In the genomic region with DNA sequence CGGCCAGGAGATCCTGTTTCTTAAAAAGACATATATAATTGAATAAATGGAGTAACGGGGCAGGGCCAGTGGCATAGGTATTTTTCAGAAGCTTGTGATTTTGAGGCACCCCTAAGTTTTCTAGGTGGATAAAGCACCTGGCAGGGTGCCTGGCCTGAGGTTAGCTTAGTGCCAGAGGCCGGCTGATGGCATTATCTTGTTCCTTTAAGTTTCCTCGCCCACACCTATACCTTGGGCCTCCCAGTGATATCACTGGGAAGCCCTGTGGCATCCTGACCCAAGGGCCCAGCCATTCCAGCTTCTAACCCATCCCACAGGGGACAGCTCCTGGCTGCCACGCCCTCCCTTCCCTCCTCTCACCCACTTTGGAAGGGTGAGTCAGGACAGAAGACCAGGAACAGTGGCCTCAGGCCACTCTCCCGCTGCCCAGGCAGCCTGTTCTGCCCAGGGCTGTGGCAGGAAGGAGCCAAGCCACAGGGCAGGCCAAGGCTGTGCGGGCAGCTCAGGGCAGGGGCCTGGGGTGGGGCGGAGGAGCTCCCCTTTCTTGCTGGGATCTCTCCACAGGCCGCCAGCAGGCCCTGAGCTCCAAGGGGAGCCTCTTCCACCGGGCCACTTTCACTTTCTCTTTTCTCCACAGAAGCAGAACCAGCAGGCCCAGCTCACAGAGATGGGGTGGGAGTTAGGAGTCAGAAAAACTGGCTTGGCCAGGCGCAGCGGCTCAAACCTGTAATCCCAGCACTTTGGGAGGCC, we compare ENCODE assay signal across 8 cellular contexts.
A peak's percentile ranks its signal among the peaks of the same experiment; 100 is the strongest.
DNase-seq lines count a peak whose midpoint lies in the region; ATAC-seq and TF ChIP-seq lines count a peak whose summit lies in the region.

No MANE protein-coding gene starts in this region.

- no peaks in the 10 kb centered on the region for H3K36me3 Mint-ChIP-seq in natural killer cell

- H3K9me3 Mint-ChIP-seq in natural killer cell = no peaks in the 10 kb centered on the region

- peaks cover 28 to 48% of the 10 kb centered on the region in 2 donors for H3K4me1 Mint-ChIP-seq in natural killer cell

- peaks cover 0 to 19% of the 10 kb centered on the region in 2 donors for H3K4me1 ChIP-seq in uterus

- intact Hi-C loops in natural killer cell (cut with micrococcal nuclease) = no loop called here
- intact Hi-C loops in uterus (cut with DNase I; ENCODE audit: low total_unique reads) = no loop called here

- H3K27ac Mint-ChIP-seq in natural killer cell = peak overlapping the region; percentile 72 to 91

- no peaks in the 10 kb centered on the region for H3K36me3 ChIP-seq in uterus

- peak overlapping the region; percentile 92 to 95 for H3K27ac ChIP-seq in uterus

- H3K4me3 ChIP-seq in uterus = peak overlapping the region; percentile 6 to 35

- no peaks in the 10 kb centered on the region for H3K27me3 Mint-ChIP-seq in natural killer cell (ENCODE audit: low read depth in 2 of 2)

- no peaks in the 10 kb centered on the region for H3K27me3 ChIP-seq in uterus

- peak overlapping the region; percentile 64 for H3K4me3 Mint-ChIP-seq in natural killer cell

- TF ChIP-seq CTCF in natural killer cell (IDR thresholded peaks at IDR 0.05) (no peak), uterus (IDR thresholded peaks at IDR 0.05) (no peak)

- DNase-seq in Daoy (ENCODE audit: low read depth) (peak; percentile 94), MV-4-11 (lab: John Stamatoyannopoulos, UW) (peak; percentile 70), activated T-cell treated with anti-CD3 and anti-CD28 coated beads for 4 hours (peak; percentile 37), natural killer cell (peak; percentile 41), uterus (peak; percentile 73 to 81), NCI-H446 (lab: John Stamatoyannopoulos, UW) (no peak), NCI-H1436 (lab: John Stamatoyannopoulos, UW) (no peak)

- H3K9me3 ChIP-seq in uterus = no peaks in the 10 kb centered on the region

- TF ChIP-seq POLR2A in uterus (IDR thresholded peaks at IDR 0.05) = peak in 1 of 2 donors; percentile 17

- peak; percentile 49 for ATAC-seq in esophagus mucosa
- peak in 1 of 3 donors; percentile 21 for ATAC-seq in natural killer cell

Comparison
In these comparisons a context has a peak if more than half of its experiments do, and no peak if none do; other contexts are left out.
1. DNase-seq: peak in Daoy (single experiment), MV-4-11 (single experiment), activated T-cell treated with anti-CD3 and anti-CD28 coated beads for 4 hours (single experiment), natural killer cell (single experiment) and uterus (2 of 2); none in NCI-H446 (0 of 2) and NCI-H1436 (single experiment).